8 cellular contexts compared by ENCODE assay signal in genomic region chrX:100410083-100410590, GRCh38. TPM values are rescaled to one million over a fixed set of nuclear protein-coding genes. Genes with fewer than 3 reads are reported as not detected.
DNase-seq lines count a peak whose midpoint lies in the region; ATAC-seq, FAIRE-seq and TF ChIP-seq lines count a peak whose summit lies in the region.

Gene PCDH19 (minus strand): TSS chrX:100410273. CDS start chrX:100408597, 1,676 bp downstream.

- no peak within 1 kb of the TSS for H3K23ac ChIP-seq in mesenchymal stem cell (ENCODE audit: low read length in 2 of 2)

- CTCF ChIA-PET in AG04449 (lab: Yijun Ruan, JAX), result no interaction called here
- CTCF ChIA-PET in endothelial cell of umbilical vein (lab: Charles Lee), result interaction anchor here (1.1 kb wide), 1 partner anchor 37 kb away, joined by 3 read pairs; no protein-coding TSS in a partner anchor

- dilution Hi-C loops in endothelial cell of umbilical vein (cut with MboI; ENCODE audit: extremely low pct_ligation_motif_present, low sequenced_read_pairs), result no loop called here

- H3F3A ChIP-seq in GM23248 (ENCODE audit: insufficient read depth), result no peaks in the 10 kb centered on the region

- H3K27me3 Mint-ChIP-seq in T-helper 1 cell treated with Interleukin-12 subunit alpha and Interleukin-12 subunit beta and Interleukin-4 antibody, amounts not matched to agents 30 μg/mL and 1 μg/mL, for 36 hours (ENCODE audit: low read depth), result peaks cover 79% of the 10 kb centered on the region

- H3K4ac ChIP-seq in mesenchymal stem cell (ENCODE audit: low read depth in 1 of 2, low read length in 2 of 2), result no peak within 1 kb of the TSS

- H3K14ac ChIP-seq in mesenchymal stem cell (ENCODE audit: low read length in 2 of 2), result no peak within 1 kb of the TSS

- no peaks in the 10 kb centered on the region for H3K36me3 Mint-ChIP-seq in T-helper 1 cell treated with Interleukin-12 subunit alpha and Interleukin-12 subunit beta and Interleukin-4 antibody, amounts not matched to agents 30 μg/mL and 1 μg/mL, for 36 hours (ENCODE audit: low read depth)
- H3K36me3 Mint-ChIP-seq in stimulated activated effector memory CD8-positive, alpha-beta T cell treated with anti-CD3 and anti-CD28 coated beads, Interleukin-12 subunit alpha, Interleukin-12 subunit beta, amount 100 ng/mL, for 72 hours, result no peaks in the 10 kb centered on the region

- H3K27ac Mint-ChIP-seq in T-helper 1 cell treated with Interleukin-12 subunit alpha and Interleukin-12 subunit beta and Interleukin-4 antibody, amounts not matched to agents 30 μg/mL and 1 μg/mL, for 36 hours, result peak within 1 kb of the TSS; percentile 69
- H3K27ac Mint-ChIP-seq in stimulated activated effector memory CD8-positive, alpha-beta T cell treated with anti-CD3 and anti-CD28 coated beads, Interleukin-12 subunit alpha, Interleukin-12 subunit beta, amount 100 ng/mL, for 72 hours, result no peak within 1 kb of the TSS

- no peaks in the 10 kb centered on the region for H3K9me3 ChIP-seq in GM23248 (ENCODE audit: low read depth)
- H3K9me3 ChIP-seq in endothelial cell of umbilical vein (replicated peaks; ENCODE audit: control insufficient read depth, insufficient read depth, low read length), result no peaks in the 10 kb centered on the region
- peaks cover 8% of the 10 kb centered on the region for H3K9me3 ChIP-seq in mesenchymal stem cell (ENCODE audit: control insufficient read depth, low read length)

- no peak within 1 kb of the TSS for H4K91ac ChIP-seq in mesenchymal stem cell (ENCODE audit: low read length)

- FAIRE-seq in endothelial cell of umbilical vein (lab: Jason Lieb, UNC), result peak; percentile 86

- H3K4me2 ChIP-seq in GM23248 (ENCODE audit: unreplicated experiment), result peak within 1 kb of the TSS; percentile 48
- H3K4me2 ChIP-seq in endothelial cell of umbilical vein (ENCODE audit: insufficient read depth, low read length), result peak within 1 kb of the TSS; percentile 52
- peak within 1 kb of the TSS; percentile 88 for H3K4me2 ChIP-seq in mesenchymal stem cell (ENCODE audit: low read length, poor library complexity, severe bottlenecking)

- H3K27me3 ChIP-seq in GM23248 (replicated peaks; ENCODE audit: insufficient read depth) (peaks cover 4% of the 10 kb centered on the region; the same call in 1 of the 2 replicates), endothelial cell of umbilical vein (ENCODE audit: control insufficient read depth in 2 of 2, insufficient read depth in 2 of 2, low read length in 2 of 2) (peaks cover 43 to 60% of the 10 kb centered on the region in 2 experiments), mesenchymal stem cell (ENCODE audit: control insufficient read depth in 1 of 2, insufficient read depth in 1 of 2, low read length in 2 of 2) (peaks cover 66 to 80% of the 10 kb centered on the region in 2 experiments)

- intact Hi-C loops in endothelial cell of umbilical vein (cut with micrococcal nuclease), result loop anchor here (5.0 kb wide), 1 partner anchor 43 kb away; no protein-coding TSS in a partner anchor

- H3K27ac ChIP-seq in GM23248 (no peak within 1 kb of the TSS), endothelial cell of umbilical vein (ENCODE audit: insufficient read depth, low read depth, low read length) (no peak within 1 kb of the TSS), mesenchymal stem cell (ENCODE audit: low read length, poor library complexity, severe bottlenecking) (no peak within 1 kb of the TSS)

- H3K9ac ChIP-seq in GM23248 (no peak within 1 kb of the TSS), endothelial cell of umbilical vein (replicated peaks; ENCODE audit: extremely low read depth, insufficient read depth, low read length) (no peak within 1 kb of the TSS), mesenchymal stem cell (ENCODE audit: low read length) (no peak within 1 kb of the TSS)

- no peak within 1 kb of the TSS for H2AK5ac ChIP-seq in mesenchymal stem cell (ENCODE audit: low read length, severe bottlenecking)

- H3K18ac ChIP-seq in mesenchymal stem cell (ENCODE audit: low read depth in 1 of 2, low read length in 2 of 2), result no peak within 1 kb of the TSS

- no peak within 1 kb of the TSS for H4K8ac ChIP-seq in mesenchymal stem cell (ENCODE audit: low read length)

- ATAC-seq in stimulated activated effector memory CD8-positive, alpha-beta T cell treated with anti-CD3 and anti-CD28 coated beads, Interleukin-12 subunit alpha, Interleukin-12 subunit beta, amount 100 ng/mL, for 72 hours, result peak; percentile 62
- no peak for ATAC-seq in HG03097 (IDR thresholded peaks at IDR 0.05; ENCODE audit: low FRiP score, unreplicated experiment)

- TF ChIP-seq POLR2A in endothelial cell of umbilical vein (IDR thresholded peaks at IDR 0.05; ENCODE audit: low read depth, low read length), result no peak

- BruUV-seq in endothelial cell of umbilical vein (replicated peaks; lab: Mats Ljungman, UMichigan), result no TSS peak

- H3K4me3 Mint-ChIP-seq in T-helper 1 cell treated with Interleukin-12 subunit alpha and Interleukin-12 subunit beta and Interleukin-4 antibody, amounts not matched to agents 30 μg/mL and 1 μg/mL, for 36 hours, result peak within 1 kb of the TSS; percentile 60
- peak within 1 kb of the TSS; percentile 40 for H3K4me3 Mint-ChIP-seq in stimulated activated effector memory CD8-positive, alpha-beta T cell treated with anti-CD3 and anti-CD28 coated beads, Interleukin-12 subunit alpha, Interleukin-12 subunit beta, amount 100 ng/mL, for 72 hours

- H4K20me1 ChIP-seq in GM23248 (ENCODE audit: insufficient read depth) (no peaks in the 10 kb centered on the region), endothelial cell of umbilical vein (replicated peaks; ENCODE audit: control insufficient read depth, extremely low read depth, insufficient read depth, low read length) (no peaks in the 10 kb centered on the region)

- H3K9me2 ChIP-seq in GM23248 (ENCODE audit: insufficient read depth), result no peaks in the 10 kb centered on the region

- WGBS in GM23248 (ENCODE audit: low coverage in 1 of 2, low lambda C conversion rate in 2 of 2, missing lambda C conversion rate in 2 of 2), 2 experiments, result 3 to 7% methylated on average over 8 to 12 of the region's 49 CpGs
- WGBS in mesenchymal stem cell, result under 1% methylated on average over 23 of the region's 49 CpGs

- no peaks in the 10 kb centered on the region for H3K4me1 ChIP-seq in GM23248 (ENCODE audit: insufficient read depth)
- peaks cover 4% of the 10 kb centered on the region for H3K4me1 ChIP-seq in endothelial cell of umbilical vein (ENCODE audit: control insufficient read depth, extremely low read depth, insufficient read depth, low read length)
- H3K4me1 ChIP-seq in mesenchymal stem cell (ENCODE audit: control insufficient read depth, insufficient read depth, low read depth, low read length), result peaks cover 10% of the 10 kb centered on the region

- H3K79me1 ChIP-seq in mesenchymal stem cell (replicated peaks; ENCODE audit: low read length, poor library complexity, severe bottlenecking), result no peaks in the 10 kb centered on the region

- no peaks in the 10 kb centered on the region for H3K9me1 ChIP-seq in endothelial cell of umbilical vein (replicated peaks; ENCODE audit: control insufficient read depth, extremely low read depth, insufficient read depth, low read length)

- TF ChIP-seq CTCF in AG04449 (IDR thresholded peaks at IDR 0.05; ENCODE audit: insufficient read depth, low read length, missing control alignments) (no peak), endothelial cell of umbilical vein (IDR thresholded peaks at IDR 0.05; ENCODE audit: extremely low read depth in 1 of 2, insufficient read depth in 1 of 2, low read depth in 1 of 2, low read length in 2 of 2) (no peak)

- H3K36me3 ChIP-seq in GM23248 (ENCODE audit: low read depth), result no peaks in the 10 kb centered on the region
- no peaks in the 10 kb centered on the region for H3K36me3 ChIP-seq in endothelial cell of umbilical vein (ENCODE audit: control insufficient read depth in 2 of 2, extremely low read depth in 1 of 2, insufficient read depth in 2 of 2, low read length in 2 of 2)
- no peaks in the 10 kb centered on the region for H3K36me3 ChIP-seq in mesenchymal stem cell (ENCODE audit: control insufficient read depth in 1 of 2, insufficient read depth in 2 of 2, low read depth in 1 of 2, low read length in 2 of 2)

- DNase-seq in AG04449 (ENCODE audit: low read depth, low spot score), result no peak
- peak; percentile 72 for DNase-seq in GM23248
- peak; percentile 54 for DNase-seq in endothelial cell of umbilical vein (ENCODE audit: low read depth, low spot score)
- peak; percentile 43 for DNase-seq in mesenchymal stem cell
- DNase-seq in stimulated activated effector memory CD8-positive, alpha-beta T cell treated with anti-CD3 and anti-CD28 coated beads, Interleukin-12 subunit alpha, Interleukin-12 subunit beta, amount 100 ng/mL, for 72 hours (ENCODE audit: low spot score in 2 of 2), result no peak
- no peak for DNase-seq in DMS79 (lab: John Stamatoyannopoulos, UW)

- no peak within 1 kb of the TSS for H2BK5ac ChIP-seq in mesenchymal stem cell (ENCODE audit: low read depth, low read length, poor library complexity, severe bottlenecking)

- H2BK15ac ChIP-seq in mesenchymal stem cell (ENCODE audit: low read depth, poor library complexity, severe bottlenecking), result no peak within 1 kb of the TSS

- H3K4me3 ChIP-seq in AG04449 (ENCODE audit: low read depth, low read length), result peak within 1 kb of the TSS; percentile 42
- peak within 1 kb of the TSS; percentile 63 for H3K4me3 ChIP-seq in GM23248
- peak within 1 kb of the TSS; percentile 24 to 47 (median 27) for H3K4me3 ChIP-seq in endothelial cell of umbilical vein (replicated peaks in 1 of 3; ENCODE audit: insufficient read depth in 1 of 3, low read depth in 1 of 3, low read length in 3 of 3)
- peak within 1 kb of the TSS; percentile 37 to 76 for H3K4me3 ChIP-seq in mesenchymal stem cell (ENCODE audit: insufficient read depth in 1 of 2, low read depth in 1 of 2, low read length in 2 of 2)

- H2AFZ ChIP-seq in GM23248 (peak within 1 kb of the TSS; percentile 73), endothelial cell of umbilical vein (ENCODE audit: low read depth, low read length) (peak within 1 kb of the TSS; percentile 81), mesenchymal stem cell (ENCODE audit: low read depth, low read length) (peak within 1 kb of the TSS; percentile 71)

- H3K9me3 Mint-ChIP-seq in T-helper 1 cell treated with Interleukin-12 subunit alpha and Interleukin-12 subunit beta and Interleukin-4 antibody, amounts not matched to agents 30 μg/mL and 1 μg/mL, for 36 hours, result no peaks in the 10 kb centered on the region
- H3K9me3 Mint-ChIP-seq in stimulated activated effector memory CD8-positive, alpha-beta T cell treated with anti-CD3 and anti-CD28 coated beads, Interleukin-12 subunit alpha, Interleukin-12 subunit beta, amount 100 ng/mL, for 72 hours, result no peaks in the 10 kb centered on the region

- in situ Hi-C loops in GM23248 (cut with MboI), result no loop called here

- POLR2A ChIA-PET in AG04449 (lab: Yijun Ruan, JAX), result no interaction called here
- POLR2A ChIA-PET in endothelial cell of umbilical vein (lab: Charles Lee), result no interaction called here

- H3K4me1 Mint-ChIP-seq in T-helper 1 cell treated with Interleukin-12 subunit alpha and Interleukin-12 subunit beta and Interleukin-4 antibody, amounts not matched to agents 30 μg/mL and 1 μg/mL, for 36 hours (ENCODE audit: low read depth), result peaks cover 3% of the 10 kb centered on the region
- H3K4me1 Mint-ChIP-seq in stimulated activated effector memory CD8-positive, alpha-beta T cell treated with anti-CD3 and anti-CD28 coated beads, Interleukin-12 subunit alpha, Interleukin-12 subunit beta, amount 100 ng/mL, for 72 hours, result peaks cover 13% of the 10 kb centered on the region

- H2BK120ac ChIP-seq in mesenchymal stem cell (ENCODE audit: low read depth, low read length), result no peak within 1 kb of the TSS

- H3K79me2 ChIP-seq in GM23248 (ENCODE audit: insufficient read depth) (no peaks in the 10 kb centered on the region), endothelial cell of umbilical vein (ENCODE audit: control insufficient read depth, insufficient read depth, low read length) (no peaks in the 10 kb centered on the region)

- no peak within 1 kb of the TSS for H2BK12ac ChIP-seq in mesenchymal stem cell (ENCODE audit: low read length in 2 of 2)

RNA-seq across cellular contexts. Expression of gene PCDH19, which starts in this region (rescaled TPM):
- 0.51 and 0.54 TPM in 2 replicates for total RNA-seq in GM23248 (2014; rRNA removed; shearing (Covaris generic))
- polyA plus RNA-seq in GM23248 (2016; fragmentation: Nextera tagmentation; extraction: Ambion mirVana), result 0.05 and 0.16 TPM in 2 replicates
- 1.2 and 4.3 TPM in 2 replicates for total RNA-seq in endothelial cell of umbilical vein
- 1.1 and 1.2 TPM in 2 replicates for polyA plus RNA-seq in endothelial cell of umbilical vein
- 0.89 and 0.96 TPM in 2 replicates for polyA plus RNA-seq in endothelial cell of umbilical vein (2011; cell fraction: cytosol; rRNA removed)
- 1.5 TPM in 2 replicates for polyA plus RNA-seq in endothelial cell of umbilical vein (2011; cell fraction: nucleus; rRNA removed)
- polyA plus RNA-seq in endothelial cell of umbilical vein (2012), result 1.1 TPM in 2 replicates
- 3.5 and 3.9 TPM in 2 replicates for polyA minus RNA-seq in endothelial cell of umbilical vein
- polyA minus RNA-seq in endothelial cell of umbilical vein (2011; cell fraction: cytosol; rRNA and poly(A)+ RNA removed), result not detected
- 3.1 and 3.9 TPM in 2 replicates for polyA minus RNA-seq in endothelial cell of umbilical vein (2011; cell fraction: nucleus; rRNA and poly(A)+ RNA removed)
- 0.01 TPM for polyA plus RNA-seq in mesenchymal stem cell (2013, experiment 1 of 2)
- polyA plus RNA-seq in mesenchymal stem cell (2013, experiment 2 of 2), result 0.10 TPM

Comparison
In these comparisons a context has a peak if more than half of its experiments do, and no peak if none do; other contexts are left out.
1. Peak in DNase-seq, H3K4me3 ChIP-seq and H3K4me2 ChIP-seq in GM23248; RNA of the gene not detected or under 1 TPM.
2. DNase-seq: peak in endothelial cell of umbilical vein (single experiment) and mesenchymal stem cell (single experiment); none in AG04449 (single experiment), stimulated activated effector memory CD8-positive, alpha-beta T cell treated with anti-CD3 and anti-CD28 coated beads, Interleukin-12 subunit alpha, Interleukin-12 subunit beta, amount 100 ng/mL, for 72 hours (0 of 2) and DMS79 (single experiment).
3. Peak in every context shown above with its lines, with median percentiles within 50 percentile points of each other: H3K4me3 ChIP-seq, H2AFZ ChIP-seq and H3K4me2 ChIP-seq.